Comparison of ENCODE assay signal across 3 cellular contexts in genomic region chr1:241272828-241273227, GRCh38.
"Had no signal": no experiment of that assay in that cellular context is flagged by ENCODE, and none has a peak within 500 bp of the region (broad histone marks: within the 10 kb centered on the region; RNA-seq: fewer than 3 reads in every experiment).

No MANE protein-coding gene starts in this region.

- DNase-seq: GDM1, GF-D8 had no signal

- H3K4me3 ChIP-seq: GM12878 had no signal
